Comparison of ENCODE assay signal across 1 cellular context in the genomic region with DNA sequence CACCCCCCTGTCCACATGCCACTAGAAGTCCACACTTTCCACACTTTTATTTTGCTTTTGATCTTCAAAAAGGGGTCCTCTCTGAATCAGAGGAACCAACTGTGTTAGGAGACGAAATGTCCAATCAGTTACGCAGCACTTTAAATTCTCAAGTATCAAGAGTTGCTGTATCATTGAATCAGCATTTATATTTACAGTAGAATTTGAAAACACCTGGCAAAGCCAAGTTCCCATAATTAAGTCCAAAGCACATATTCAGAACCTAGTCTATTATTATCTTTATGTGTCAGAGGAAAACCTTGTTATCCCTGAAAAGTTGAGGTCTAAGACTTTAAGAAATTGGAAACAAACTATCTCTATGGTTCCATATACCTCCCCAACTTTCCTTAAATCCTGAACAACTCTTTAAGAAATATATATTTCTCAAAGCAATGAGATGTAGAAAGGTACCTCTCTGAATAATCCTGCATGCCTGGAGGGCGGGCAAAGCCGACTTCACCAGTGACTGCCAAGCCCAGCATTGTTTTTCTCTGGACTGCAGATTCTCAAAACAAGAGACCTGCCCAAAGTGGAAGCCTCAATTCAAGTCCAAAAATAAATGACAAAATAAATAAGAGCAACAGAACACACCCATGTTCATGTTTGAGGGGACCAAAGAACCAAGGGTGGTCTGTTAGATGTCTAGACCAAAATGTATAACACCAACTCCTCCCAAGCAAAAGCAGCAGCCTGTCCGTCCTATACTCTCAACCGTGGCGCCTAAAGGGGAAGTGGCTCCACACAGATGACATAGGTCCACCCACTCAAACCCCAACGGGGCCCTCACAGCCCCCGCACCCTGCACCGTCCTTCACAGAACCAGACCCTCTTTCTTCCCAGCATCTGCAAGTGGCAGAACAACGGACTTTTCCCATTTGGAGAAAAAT.
TF ChIP-seq lines count a peak whose summit lies in the region.

No MANE protein-coding gene starts in this region.

TF ChIP-seq in endothelial cell of umbilical vein, 7 proteins besides CTCF, POLR2A, EP300 and RAD21 (continued from another document):
- TF ChIP-seq, protein P1, sequence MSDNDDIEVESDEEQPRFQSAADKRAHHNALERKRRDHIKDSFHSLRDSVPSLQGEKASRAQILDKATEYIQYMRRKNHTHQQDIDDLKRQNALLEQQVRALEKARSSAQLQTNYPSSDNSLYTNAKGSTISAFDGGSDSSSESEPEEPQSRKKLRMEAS (IDR thresholded peaks at IDR 0.05; ENCODE audit: insufficient read depth, insufficient read length) = no peak
- no peak for TF ChIP-seq MYC (IDR thresholded peaks at IDR 0.05; ENCODE audit: low read depth, low read length)
